ENCODE assay signal across 23 cellular contexts in genomic region chr10:32927750-32928149, GRCh38.
"Had no signal": no experiment of that assay in that cellular context is flagged by ENCODE, and none has a peak within 500 bp of the region (broad histone marks: within the 10 kb centered on the region; RNA-seq: fewer than 3 reads in every experiment).

No MANE protein-coding gene starts in this region.

- H3K9me3 ChIP-seq: adrenal gland had no signal

- ATAC-seq: activated CD8-positive, alpha-beta T cell treated with anti-CD3 and anti-CD28 coated beads, Interleukin-2, amount 10 ng/mL, durations not matched to agents 7 days and 5 days; WTC11 had no signal

- H3K27ac ChIP-seq: adrenal gland had no signal

- DNase-seq: activated CD4-positive, alpha-beta T cell treated with anti-CD3 and anti-CD28 coated beads for 48 hours; activated CD4-positive, alpha-beta T cell treated with anti-CD3 and anti-CD28 coated beads, Interleukin-2, amount 50 U/mL, for 4 hours; activated CD4-positive, CD25-positive, alpha-beta regulatory T cell treated with anti-CD3 and anti-CD28 coated beads, Interleukin-2, amount 50 U/mL, for 72 hours; activated CD8-positive, alpha-beta memory T cell treated with anti-CD3 and anti-CD28 coated beads, Interleukin-2, amount 50 U/mL, for 48 hours; activated CD8-positive, alpha-beta T cell treated with anti-CD3 and anti-CD28 coated beads, Interleukin-2, amount 10 ng/mL, durations not matched to agents 7 days and 5 days; activated naive CD4-positive, alpha-beta T cell treated with anti-CD3 and anti-CD28 coated beads, Interleukin-2, amount 50 U/mL, for 16 hours; activated naive CD8-positive, alpha-beta T cell treated with anti-CD3 and anti-CD28 coated beads, Interleukin-2, amount 10 ng/mL, durations not matched to agents 7 days and 5 days; activated T-cell treated with anti-CD3 and anti-CD28 coated beads, Interleukin-2, amount 50 U/mL, for 1 hour; adrenal gland; anterior cingulate cortex; central memory CD4-positive, alpha-beta T cell; KG1; NCI-H1092; NCI-H1417; NCI-H1930; NCI-H2171 treated with DMSO at 0.1 percent for 48 hours; NCI-H345; NCI-H524; SIG-M5; T-helper 2 cell; T1000 had no signal

- H3K4me3 ChIP-seq: adrenal gland had no signal

- H3K27me3 ChIP-seq: adrenal gland had no signal

- FAIRE-seq: bronchial epithelial cell had no signal
